22 cellular contexts compared by ENCODE assay signal in genomic region chr15:62612771-62613170, GRCh38.
"Had no signal": no experiment of that assay in that cellular context is flagged by ENCODE, and none has a peak within 500 bp of the region (broad histone marks: within the 10 kb centered on the region; RNA-seq: fewer than 3 reads in every experiment).

No MANE protein-coding gene starts in this region.

- H3K36me3 Mint-ChIP-seq: naive thymus-derived CD4-positive, alpha-beta T cell had no signal

- H3K9me3 ChIP-seq: esophagus muscularis mucosa, heart left ventricle, neutrophil, psoas muscle, sigmoid colon, stomach, thoracic aorta, transverse colon had no signal

- H3K27ac ChIP-seq: epithelial cell of prostate, esophagus muscularis mucosa, heart left ventricle, neutrophil, psoas muscle, sigmoid colon, skin epidermis, stomach, thoracic aorta, transverse colon had no signal

- H3K27me3 ChIP-seq: esophagus muscularis mucosa, heart left ventricle, neutrophil, sigmoid colon, stomach, transverse colon had no signal

- FAIRE-seq: colon, islet of Langerhans had no signal

- H3K4me3 ChIP-seq: esophagus muscularis mucosa, heart left ventricle, psoas muscle, sigmoid colon, skin epidermis, stomach, thoracic aorta, transverse colon had no signal

- H3K4me3 Mint-ChIP-seq: dendritic cell treated with granulocyte-macrophage colony-stimulating factor and Interleukin-4, amounts not matched to agents 40 ng/mL and 50 ng/mL, for 4 days; effector memory CD8-positive, alpha-beta T cell; naive thymus-derived CD4-positive, alpha-beta T cell had no signal

- ATAC-seq: effector memory CD8-positive, alpha-beta T cell; heart left ventricle; naive thymus-derived CD4-positive, alpha-beta T cell; psoas muscle had no signal

- H3K36me3 ChIP-seq: esophagus muscularis mucosa, heart left ventricle, neutrophil, sigmoid colon, stomach, thoracic aorta, transverse colon had no signal

- H3K27me3 Mint-ChIP-seq: dendritic cell treated with granulocyte-macrophage colony-stimulating factor and Interleukin-4, amounts not matched to agents 40 ng/mL and 50 ng/mL, for 4 days had no signal

- DNase-seq: effector memory CD8-positive, alpha-beta T cell; foreskin melanocyte; heart left ventricle; hippocampal formation; kidney glomerular epithelial cell; naive thymus-derived CD4-positive, alpha-beta T cell; psoas muscle; retina; sigmoid colon; stimulated activated CD4-positive, alpha-beta T cell treated with anti-CD3 and anti-CD28 coated beads, Interleukin-12 subunit alpha, Interleukin-12 subunit beta, amount 100 ng/mL, for 4 hours; stimulated activated naive CD4-positive, alpha-beta T cell; stomach; substantia nigra; transverse colon had no signal

- H3K27ac Mint-ChIP-seq: dendritic cell treated with granulocyte-macrophage colony-stimulating factor and Interleukin-4, amounts not matched to agents 40 ng/mL and 50 ng/mL, for 4 days; effector memory CD8-positive, alpha-beta T cell; naive thymus-derived CD4-positive, alpha-beta T cell had no signal

- H3K4me1 Mint-ChIP-seq: naive thymus-derived CD4-positive, alpha-beta T cell had no signal

- H3K9me3 Mint-ChIP-seq: dendritic cell treated with granulocyte-macrophage colony-stimulating factor and Interleukin-4, amounts not matched to agents 40 ng/mL and 50 ng/mL, for 4 days; effector memory CD8-positive, alpha-beta T cell; naive thymus-derived CD4-positive, alpha-beta T cell had no signal
